ENCODE assay signal across 9 cellular contexts in the genomic region with DNA sequence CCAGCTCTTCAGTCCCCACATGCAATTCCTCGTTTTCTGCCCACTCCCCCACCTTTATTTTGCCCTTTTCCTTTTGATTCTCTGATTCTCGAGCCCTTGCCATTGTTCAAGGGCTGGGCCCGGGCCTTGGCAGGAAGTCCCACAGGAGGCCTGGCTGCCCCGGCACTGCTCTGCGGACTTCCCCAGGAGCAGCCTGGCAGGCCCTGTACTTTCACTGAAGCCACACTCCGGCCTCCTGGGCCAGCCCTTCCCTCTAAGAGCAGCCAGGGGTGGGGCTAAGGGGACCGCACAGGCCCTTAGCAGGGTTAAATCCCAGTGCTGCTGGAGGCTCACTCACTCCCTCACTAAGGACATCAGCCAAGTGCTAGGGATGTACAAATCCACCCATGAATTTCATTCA. TPM values are rescaled to one million over a fixed set of nuclear protein-coding genes. Genes with fewer than 3 reads are reported as not detected.
DNase-seq lines count a peak whose midpoint lies in the region; ATAC-seq, FAIRE-seq and TF ChIP-seq lines count a peak whose summit lies in the region.
"Had no signal": no experiment of that assay in that cellular context is flagged by ENCODE, and none has a peak within 500 bp of the region (broad histone marks: within the 10 kb centered on the region; RNA-seq: fewer than 3 reads in every experiment).

No MANE protein-coding gene starts in this region.

- H3K27me3 ChIP-seq in sigmoid colon = peaks cover 6 to 25% (median 8%) of the 10 kb centered on the region in 3 donors

- H3K4me3 ChIP-seq in fibroblast of villous mesenchyme (ENCODE audit: low read depth, low read length) (no peak overlapping the region), sigmoid colon (peak overlapping the region in 2 of 4 donors; percentile 51 to 57)

- H3K36me3 ChIP-seq in sigmoid colon = no peaks in the 10 kb centered on the region
- H3K36me3 ChIP-seq: neutrophil had no signal

- ATAC-seq in HG03442 (IDR thresholded peaks at IDR 0.05; ENCODE audit: unreplicated experiment) = peak; percentile 53

- peaks cover 0 to 24% (median 15%) of the 10 kb centered on the region in 4 donors for H3K4me1 ChIP-seq in sigmoid colon

- WGBS in sigmoid colon, 2 donors = 28 to 49% methylated on average over 7 of the region's 7 CpGs

- intact Hi-C loops in sigmoid colon (cut with DNase I) = no loop called here

- TF ChIP-seq POLR2A in sigmoid colon (IDR thresholded peaks at IDR 0.05) = no peak

- TF ChIP-seq CTCF in fibroblast of villous mesenchyme (IDR thresholded peaks at IDR 0.05; ENCODE audit: insufficient read depth, low read depth, low read length) = no peak
- TF ChIP-seq CTCF in sigmoid colon (IDR thresholded peaks at IDR 0.05) = no peak

- peak overlapping the region; percentile 8 to 76 (median 28) for H3K27ac ChIP-seq in sigmoid colon
- H3K27ac ChIP-seq: neutrophil had no signal

- peak; percentile 53 for FAIRE-seq in GM18507 (lab: Jason Lieb, UNC)

- DNase-seq in GM18507 (ENCODE audit: extremely low spot score, insufficient read length, low read depth) (no peak), fibroblast of villous mesenchyme (ENCODE audit: low read depth) (peak; percentile 48), sigmoid colon (peak; percentile 69), NCI-H2196 treated with DMSO at 0.1 percent for 48 hours (lab: John Stamatoyannopoulos, UW; ENCODE audit: unreplicated experiment) (no peak), DMS53 (lab: John Stamatoyannopoulos, UW) (no peak), kidney tubule cell (ENCODE audit: low spot score) (no peak), NCI-H1436 treated with DMSO at 0.1 percent for 48 hours (lab: John Stamatoyannopoulos, UW) (no peak)

- no peaks in the 10 kb centered on the region for H3K9me3 ChIP-seq in sigmoid colon
- H3K9me3 ChIP-seq: neutrophil had no signal

- no peak for TF ChIP-seq EP300 in sigmoid colon (IDR thresholded peaks at IDR 0.05)

RNA-seq across cellular contexts. Expression of a gene that starts 4.1 kb away (rescaled TPM):
- total RNA-seq in fibroblast of villous mesenchyme = 12.1 and 25.8 TPM in 2 replicates
- 10 to 100 TPM in 3 of 4 donors, 1 to 10 TPM in 1; 6.4 to 30.7 (median 16.2) TPM for total RNA-seq in sigmoid colon
- 10 to 100 TPM in 1 of 3 donors, 1 to 10 TPM in 1, under 1 TPM in 1; 0.69 to 18.3 (median 1.8) TPM for polyA plus RNA-seq in sigmoid colon

Comparison
In these comparisons a context has a peak if more than half of its experiments do, and no peak if none do; other contexts are left out.
1. DNase-seq: peak in fibroblast of villous mesenchyme (single experiment) and sigmoid colon (single experiment); none in GM18507 (single experiment), NCI-H2196 treated with DMSO at 0.1 percent for 48 hours (single experiment), DMS53 (single experiment), kidney tubule cell (single experiment) and NCI-H1436 treated with DMSO at 0.1 percent for 48 hours (single experiment).